Comparison of ENCODE assay signal across 8 cellular contexts in the genomic region with DNA sequence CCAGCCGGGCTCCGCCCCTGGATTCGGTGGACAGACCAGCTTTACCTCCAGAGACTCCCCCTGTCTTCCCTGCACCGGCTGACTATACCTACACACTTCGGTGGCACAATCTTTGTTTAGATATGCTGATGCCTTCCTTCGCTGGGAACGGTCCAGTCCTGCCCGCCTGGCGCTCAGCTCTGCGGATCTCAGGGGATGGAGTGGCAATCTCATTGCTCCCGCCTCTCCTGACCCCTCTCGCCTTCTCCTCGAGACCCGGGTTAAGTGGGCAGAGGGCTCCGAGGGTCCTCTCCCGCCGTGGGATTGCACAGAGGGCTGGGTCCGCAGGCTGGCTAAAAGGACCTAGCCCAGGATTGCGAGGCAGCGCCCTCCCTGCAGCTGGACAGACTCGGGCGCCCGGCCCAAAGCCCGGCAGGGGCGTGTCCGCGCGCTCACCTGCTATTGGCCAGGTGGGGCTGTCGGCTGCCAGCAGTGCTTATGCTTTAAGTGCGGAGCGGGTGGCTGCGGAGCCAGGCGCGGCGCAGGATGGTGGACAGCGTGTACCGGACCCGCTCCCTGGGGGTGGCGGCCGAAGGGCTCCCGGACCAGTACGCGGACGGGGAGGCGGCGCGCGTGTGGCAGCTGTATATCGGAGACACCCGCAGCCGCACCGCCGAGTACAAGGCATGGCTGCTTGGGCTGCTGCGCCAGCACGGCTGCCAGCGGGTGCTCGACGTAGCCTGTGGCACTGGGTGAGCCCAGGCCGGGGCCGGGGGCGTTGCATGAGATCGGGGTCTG. TPM values are rescaled to one million over a fixed set of nuclear protein-coding genes. Genes with fewer than 3 reads are reported as not detected.
DNase-seq lines count a peak whose midpoint lies in the region; ATAC-seq and TF ChIP-seq lines count a peak whose summit lies in the region.

TSS of gene GNMT (plus strand) at position 512 of the 777 bp plus-strand sequence. CDS start at position 526, 14 bp downstream.

- H3K4me3 ChIP-seq in AG09309 (ENCODE audit: control insufficient read depth, low read depth, low read length) (peak within 1 kb of the TSS; percentile 41), HUES6 (ENCODE audit: low read depth, low read length) (peak within 1 kb of the TSS; percentile 70), WI38 (ENCODE audit: low read depth, low read length) (peak within 1 kb of the TSS; percentile 44), lower leg skin (ENCODE audit: low read depth, poor library complexity, severe bottlenecking) (peak within 1 kb of the TSS; percentile 19), stomach (peak within 1 kb of the TSS; percentile 47 to 58 (median 50))

- H3K36me3 ChIP-seq in HUES6 (ENCODE audit: control insufficient read depth, insufficient read depth, low read length) (peaks cover 18% of the 10 kb centered on the region), stomach (peaks cover 18 to 36% (median 33%) of the 10 kb centered on the region in 4 donors)

- H3K4me1 ChIP-seq in HUES6 (ENCODE audit: control insufficient read depth, insufficient read depth, low read length) = peaks cover 6% of the 10 kb centered on the region; the same call in 1 of the 2 replicates
- peaks cover 11 to 42% (median 21%) of the 10 kb centered on the region in 4 donors for H3K4me1 ChIP-seq in stomach

- peak within 1 kb of the TSS; percentile 60 for H3K9ac ChIP-seq in HUES6 (ENCODE audit: low read length)

- DNase-seq in AG09309 (ENCODE audit: low read depth) (no peak), lower leg skin (ENCODE audit: low spot score in 2 of 2) (peak in 1 of 2 donors; percentile 89), stomach (peak; percentile 91), NK-92 (lab: John Stamatoyannopoulos, UW; ENCODE audit: unreplicated experiment) (no peak)

- WGBS in lower leg skin, 2 donors = 5 to 6% methylated on average over 16 to 41 of the region's 62 CpGs
- WGBS in stomach, 5 donors = 1 to 7% (median 2%) methylated on average over 25 to 62 of the region's 62 CpGs

- TF ChIP-seq POLR2A in lower leg skin (IDR thresholded peaks at IDR 0.05) = no peak
- no peak for TF ChIP-seq POLR2A in stomach (IDR thresholded peaks at IDR 0.05)

- peaks cover 32% of the 10 kb centered on the region for H3K27me3 Mint-ChIP-seq in dendritic cell treated with granulocyte-macrophage colony-stimulating factor and Interleukin-4, amounts not matched to agents 40 ng/mL and 50 ng/mL, for 4 days

- intact Hi-C loops in dendritic cell treated with granulocyte-macrophage colony-stimulating factor and Interleukin-4, amounts not matched to agents 40 ng/mL and 50 ng/mL, for 4 days (cut with micrococcal nuclease) = no loop called here
- intact Hi-C loops in lower leg skin (cut with DNase I; ENCODE audit: low total_unique reads) = no loop called here
- intact Hi-C loops in stomach (cut with DNase I; ENCODE audit: low total_unique reads) = no loop called here

- TF ChIP-seq CTCF in AG09309 (IDR thresholded peaks at IDR 0.05; ENCODE audit: control insufficient read depth, insufficient read depth, low read depth, low read length, missing control alignments) (no peak), WI38 (IDR thresholded peaks at IDR 0.05; ENCODE audit: low read depth, low read length) (no peak), lower leg skin (IDR thresholded peaks at IDR 0.05) (no peak), stomach (IDR thresholded peaks at IDR 0.05) (no peak)

- H3K27me3 ChIP-seq in HUES6 (ENCODE audit: control insufficient read depth, insufficient read depth, low read length) (peaks cover 23% of the 10 kb centered on the region), stomach (no peaks in the 10 kb centered on the region)

- H3K9me3 Mint-ChIP-seq in dendritic cell treated with granulocyte-macrophage colony-stimulating factor and Interleukin-4, amounts not matched to agents 40 ng/mL and 50 ng/mL, for 4 days = no peaks in the 10 kb centered on the region

- peaks cover 15% of the 10 kb centered on the region for H3K4me1 Mint-ChIP-seq in dendritic cell treated with granulocyte-macrophage colony-stimulating factor and Interleukin-4, amounts not matched to agents 40 ng/mL and 50 ng/mL, for 4 days (ENCODE audit: low read depth)

- no peak within 1 kb of the TSS for H3K27ac Mint-ChIP-seq in dendritic cell treated with granulocyte-macrophage colony-stimulating factor and Interleukin-4, amounts not matched to agents 40 ng/mL and 50 ng/mL, for 4 days

- H3K27ac ChIP-seq in HUES6 (ENCODE audit: low read depth, low read length) (no peak within 1 kb of the TSS), stomach (peak within 1 kb of the TSS; percentile 35 to 87 (median 73))

- no peak for TF ChIP-seq EP300 in stomach (IDR thresholded peaks at IDR 0.05)

- H3K9me3 ChIP-seq in HUES6 (ENCODE audit: control insufficient read depth, insufficient read depth, low read depth, low read length) (no peaks in the 10 kb centered on the region), stomach (no peaks in the 10 kb centered on the region)

- ATAC-seq in HG02973 (IDR thresholded peaks at IDR 0.05; ENCODE audit: unreplicated experiment) = no peak

- peaks cover 39% of the 10 kb centered on the region for H3K36me3 Mint-ChIP-seq in dendritic cell treated with granulocyte-macrophage colony-stimulating factor and Interleukin-4, amounts not matched to agents 40 ng/mL and 50 ng/mL, for 4 days (ENCODE audit: low read depth)

- H3K4me3 Mint-ChIP-seq in dendritic cell treated with granulocyte-macrophage colony-stimulating factor and Interleukin-4, amounts not matched to agents 40 ng/mL and 50 ng/mL, for 4 days = peak within 1 kb of the TSS; percentile 66

RNA-seq across cellular contexts. Expression of gene GNMT, which starts in this region (rescaled TPM):
- total RNA-seq in lower leg skin (1 to 10 TPM in 1 of 4 donors, under 1 TPM in 3; 0.25 to 1.4 (median 0.60) TPM), stomach (10 to 100 TPM in 1 of 5 donors, 1 to 10 TPM in 1, under 1 TPM in 1, not detected in 2; 0.45 to 21.3 (median 1.8) TPM)
- 100 to 1,000 TPM in 1 of 3 donors, 10 to 100 TPM in 2; 14.4 to 121 (median 73.2) TPM for polyA plus RNA-seq in stomach

Comparison
In these comparisons a context has a peak if more than half of its experiments do, and no peak if none do; other contexts are left out.
1. H3K4me3 ChIP-seq: peak in every context shown above with its lines; median percentile 70 in HUES6; 50 in stomach; 44 in WI38; 41 in AG09309; 19 in lower leg skin.